In the genomic region with DNA sequence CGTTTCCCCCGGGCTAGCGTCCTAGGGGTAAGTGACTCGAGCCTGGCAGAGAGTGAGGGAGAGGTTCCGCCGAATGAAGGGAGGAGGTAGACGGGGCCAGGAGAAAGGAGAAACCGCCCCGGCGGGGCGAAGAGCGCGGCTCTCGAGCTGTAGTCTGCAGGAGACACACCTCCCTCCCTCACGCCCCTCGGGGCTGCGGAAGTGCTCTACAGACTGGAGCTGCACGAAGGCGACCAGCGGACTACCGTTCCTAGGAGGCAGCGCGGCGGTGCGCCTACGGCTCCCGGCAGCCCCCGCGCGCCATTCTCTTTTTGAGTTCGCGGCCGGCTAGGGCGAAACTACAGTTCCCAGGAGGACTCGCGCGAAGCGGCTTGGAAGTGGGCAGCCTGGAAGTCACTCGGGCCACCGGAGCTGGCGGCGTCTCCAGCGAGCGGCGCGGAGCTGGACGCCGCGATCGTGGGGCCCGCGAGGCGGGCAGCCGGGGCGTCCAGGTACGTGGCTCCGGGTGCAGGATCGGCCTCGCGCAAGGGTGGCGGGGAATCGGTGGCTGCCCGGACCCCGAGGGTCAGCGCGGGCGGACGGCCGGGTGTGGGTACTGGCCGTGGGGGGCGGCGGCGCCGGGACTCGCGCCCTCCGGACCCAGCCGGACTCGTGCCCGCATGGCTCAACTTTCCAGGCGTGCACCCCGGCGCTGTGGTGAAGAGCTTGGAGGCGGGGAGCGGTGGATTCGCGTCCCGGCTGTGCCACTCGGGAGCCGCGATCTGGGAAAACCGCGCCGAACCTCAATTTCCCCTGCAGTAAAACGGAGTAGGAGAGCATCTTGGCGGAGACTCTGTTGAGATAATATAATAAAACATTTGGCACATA, we compare ENCODE assay signal across 1 cellular context.
TF ChIP-seq lines count a peak whose summit lies in the region.

A gene with protein sequence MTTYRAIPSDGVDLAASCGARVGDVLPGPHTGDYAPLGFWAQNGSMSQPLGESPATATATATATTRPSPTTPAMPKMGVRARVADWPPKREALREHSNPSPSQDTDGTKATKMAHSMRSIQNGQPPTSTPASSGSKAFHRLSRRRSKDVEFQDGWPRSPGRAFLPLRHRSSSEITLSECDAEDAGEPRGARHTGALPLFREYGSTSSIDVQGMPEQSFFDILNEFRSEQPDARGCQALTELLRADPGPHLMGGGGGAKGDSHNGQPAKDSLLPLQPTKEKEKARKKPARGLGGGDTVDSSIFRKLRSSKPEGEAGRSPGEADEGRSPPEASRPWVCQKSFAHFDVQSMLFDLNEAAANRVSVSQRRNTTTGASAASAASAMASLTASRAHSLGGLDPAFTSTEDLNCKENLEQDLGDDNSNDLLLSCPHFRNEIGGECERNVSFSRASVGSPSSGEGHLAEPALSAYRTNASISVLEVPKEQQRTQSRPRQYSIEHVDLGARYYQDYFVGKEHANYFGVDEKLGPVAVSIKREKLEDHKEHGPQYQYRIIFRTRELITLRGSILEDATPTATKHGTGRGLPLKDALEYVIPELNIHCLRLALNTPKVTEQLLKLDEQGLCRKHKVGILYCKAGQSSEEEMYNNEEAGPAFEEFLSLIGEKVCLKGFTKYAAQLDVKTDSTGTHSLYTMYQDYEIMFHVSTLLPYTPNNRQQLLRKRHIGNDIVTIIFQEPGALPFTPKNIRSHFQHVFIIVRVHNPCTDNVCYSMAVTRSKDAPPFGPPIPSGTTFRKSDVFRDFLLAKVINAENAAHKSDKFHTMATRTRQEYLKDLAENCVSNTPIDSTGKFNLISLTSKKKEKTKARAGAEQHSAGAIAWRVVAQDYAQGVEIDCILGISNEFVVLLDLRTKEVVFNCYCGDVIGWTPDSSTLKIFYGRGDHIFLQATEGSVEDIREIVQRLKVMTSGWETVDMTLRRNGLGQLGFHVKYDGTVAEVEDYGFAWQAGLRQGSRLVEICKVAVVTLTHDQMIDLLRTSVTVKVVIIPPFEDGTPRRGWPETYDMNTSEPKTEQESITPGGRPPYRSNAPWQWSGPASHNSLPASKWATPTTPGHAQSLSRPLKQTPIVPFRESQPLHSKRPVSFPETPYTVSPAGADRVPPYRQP (N-terminal part only) (plus strand): TSS at position 341 of the 867 bp plus-strand sequence. CDS start 174,358 bp downstream, outside the sequence.

TF ChIP-seq in HepG2, 621 proteins besides CTCF, POLR2A, EP300 and RAD21 (continued from another document and continues in another):
- TF ChIP-seq, protein P1, sequence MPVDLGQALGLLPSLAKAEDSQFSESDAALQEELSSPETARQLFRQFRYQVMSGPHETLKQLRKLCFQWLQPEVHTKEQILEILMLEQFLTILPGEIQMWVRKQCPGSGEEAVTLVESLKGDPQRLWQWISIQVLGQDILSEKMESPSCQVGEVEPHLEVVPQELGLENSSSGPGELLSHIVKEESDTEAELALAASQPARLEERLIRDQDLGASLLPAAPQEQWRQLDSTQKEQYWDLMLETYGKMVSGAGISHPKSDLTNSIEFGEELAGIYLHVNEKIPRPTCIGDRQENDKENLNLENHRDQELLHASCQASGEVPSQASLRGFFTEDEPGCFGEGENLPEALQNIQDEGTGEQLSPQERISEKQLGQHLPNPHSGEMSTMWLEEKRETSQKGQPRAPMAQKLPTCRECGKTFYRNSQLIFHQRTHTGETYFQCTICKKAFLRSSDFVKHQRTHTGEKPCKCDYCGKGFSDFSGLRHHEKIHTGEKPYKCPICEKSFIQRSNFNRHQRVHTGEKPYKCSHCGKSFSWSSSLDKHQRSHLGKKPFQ (CRISPR knock-in tag; IDR thresholded peaks at IDR 0.05; ENCODE audit: insufficient replicate concordance): no peak
- TF ChIP-seq, protein P2, sequence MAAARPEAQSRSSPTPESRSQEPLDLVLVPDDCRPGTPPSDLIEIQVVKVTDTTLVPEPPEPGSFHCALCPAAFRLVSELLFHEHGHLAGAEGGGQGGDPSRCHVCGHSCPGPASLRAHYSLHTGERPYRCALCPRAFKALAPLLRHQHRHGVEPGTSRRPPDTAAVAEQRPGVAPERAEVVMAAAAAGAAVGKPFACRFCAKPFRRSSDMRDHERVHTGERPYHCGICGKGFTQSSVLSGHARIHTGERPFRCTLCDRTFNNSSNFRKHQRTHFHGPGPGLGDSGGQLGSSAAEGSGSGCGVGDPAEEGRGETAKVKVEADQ (CRISPR knock-in tag; IDR thresholded peaks at IDR 0.05; ENCODE audit: borderline replicate concordance): peak; percentile 40; the same call in 1 of the 2 replicates
- TF ChIP-seq, protein P3, sequence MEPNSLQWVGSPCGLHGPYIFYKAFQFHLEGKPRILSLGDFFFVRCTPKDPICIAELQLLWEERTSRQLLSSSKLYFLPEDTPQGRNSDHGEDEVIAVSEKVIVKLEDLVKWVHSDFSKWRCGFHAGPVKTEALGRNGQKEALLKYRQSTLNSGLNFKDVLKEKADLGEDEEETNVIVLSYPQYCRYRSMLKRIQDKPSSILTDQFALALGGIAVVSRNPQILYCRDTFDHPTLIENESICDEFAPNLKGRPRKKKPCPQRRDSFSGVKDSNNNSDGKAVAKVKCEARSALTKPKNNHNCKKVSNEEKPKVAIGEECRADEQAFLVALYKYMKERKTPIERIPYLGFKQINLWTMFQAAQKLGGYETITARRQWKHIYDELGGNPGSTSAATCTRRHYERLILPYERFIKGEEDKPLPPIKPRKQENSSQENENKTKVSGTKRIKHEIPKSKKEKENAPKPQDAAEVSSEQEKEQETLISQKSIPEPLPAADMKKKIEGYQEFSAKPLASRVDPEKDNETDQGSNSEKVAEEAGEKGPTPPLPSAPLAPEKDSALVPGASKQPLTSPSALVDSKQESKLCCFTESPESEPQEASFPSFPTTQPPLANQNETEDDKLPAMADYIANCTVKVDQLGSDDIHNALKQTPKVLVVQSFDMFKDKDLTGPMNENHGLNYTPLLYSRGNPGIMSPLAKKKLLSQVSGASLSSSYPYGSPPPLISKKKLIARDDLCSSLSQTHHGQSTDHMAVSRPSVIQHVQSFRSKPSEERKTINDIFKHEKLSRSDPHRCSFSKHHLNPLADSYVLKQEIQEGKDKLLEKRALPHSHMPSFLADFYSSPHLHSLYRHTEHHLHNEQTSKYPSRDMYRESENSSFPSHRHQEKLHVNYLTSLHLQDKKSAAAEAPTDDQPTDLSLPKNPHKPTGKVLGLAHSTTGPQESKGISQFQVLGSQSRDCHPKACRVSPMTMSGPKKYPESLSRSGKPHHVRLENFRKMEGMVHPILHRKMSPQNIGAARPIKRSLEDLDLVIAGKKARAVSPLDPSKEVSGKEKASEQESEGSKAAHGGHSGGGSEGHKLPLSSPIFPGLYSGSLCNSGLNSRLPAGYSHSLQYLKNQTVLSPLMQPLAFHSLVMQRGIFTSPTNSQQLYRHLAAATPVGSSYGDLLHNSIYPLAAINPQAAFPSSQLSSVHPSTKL (CRISPR knock-in tag; IDR thresholded peaks at IDR 0.05): peak; percentile 34; the same call in 1 of the 2 replicates
- TF ChIP-seq, protein P4, sequence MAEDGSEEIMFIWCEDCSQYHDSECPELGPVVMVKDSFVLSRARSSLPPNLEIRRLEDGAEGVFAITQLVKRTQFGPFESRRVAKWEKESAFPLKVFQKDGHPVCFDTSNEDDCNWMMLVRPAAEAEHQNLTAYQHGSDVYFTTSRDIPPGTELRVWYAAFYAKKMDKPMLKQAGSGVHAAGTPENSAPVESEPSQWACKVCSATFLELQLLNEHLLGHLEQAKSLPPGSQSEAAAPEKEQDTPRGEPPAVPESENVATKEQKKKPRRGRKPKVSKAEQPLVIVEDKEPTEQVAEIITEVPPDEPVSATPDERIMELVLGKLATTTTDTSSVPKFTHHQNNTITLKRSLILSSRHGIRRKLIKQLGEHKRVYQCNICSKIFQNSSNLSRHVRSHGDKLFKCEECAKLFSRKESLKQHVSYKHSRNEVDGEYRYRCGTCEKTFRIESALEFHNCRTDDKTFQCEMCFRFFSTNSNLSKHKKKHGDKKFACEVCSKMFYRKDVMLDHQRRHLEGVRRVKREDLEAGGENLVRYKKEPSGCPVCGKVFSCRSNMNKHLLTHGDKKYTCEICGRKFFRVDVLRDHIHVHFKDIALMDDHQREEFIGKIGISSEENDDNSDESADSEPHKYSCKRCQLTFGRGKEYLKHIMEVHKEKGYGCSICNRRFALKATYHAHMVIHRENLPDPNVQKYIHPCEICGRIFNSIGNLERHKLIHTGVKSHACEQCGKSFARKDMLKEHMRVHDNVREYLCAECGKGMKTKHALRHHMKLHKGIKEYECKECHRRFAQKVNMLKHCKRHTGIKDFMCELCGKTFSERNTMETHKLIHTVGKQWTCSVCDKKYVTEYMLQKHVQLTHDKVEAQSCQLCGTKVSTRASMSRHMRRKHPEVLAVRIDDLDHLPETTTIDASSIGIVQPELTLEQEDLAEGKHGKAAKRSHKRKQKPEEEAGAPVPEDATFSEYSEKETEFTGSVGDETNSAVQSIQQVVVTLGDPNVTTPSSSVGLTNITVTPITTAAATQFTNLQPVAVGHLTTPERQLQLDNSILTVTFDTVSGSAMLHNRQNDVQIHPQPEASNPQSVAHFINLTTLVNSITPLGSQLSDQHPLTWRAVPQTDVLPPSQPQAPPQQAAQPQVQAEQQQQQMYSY (CRISPR knock-in tag; IDR thresholded peaks at IDR 0.05): 0 out of 2 replicates have a peak, but pooled peaks have one; percentile 34
- TF ChIP-seq, protein P5, sequence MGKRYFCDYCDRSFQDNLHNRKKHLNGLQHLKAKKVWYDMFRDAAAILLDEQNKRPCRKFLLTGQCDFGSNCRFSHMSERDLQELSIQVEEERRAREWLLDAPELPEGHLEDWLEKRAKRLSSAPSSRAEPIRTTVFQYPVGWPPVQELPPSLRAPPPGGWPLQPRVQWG (CRISPR knock-in tag; IDR thresholded peaks at IDR 0.05; ENCODE audit: borderline replicate concordance, low read depth): no peak
- TF ChIP-seq BORCS8-MEF2B (CRISPR knock-in tag; IDR thresholded peaks at IDR 0.05) (peak; percentile 68; the same call in 1 of the 2 replicates), SAFB2 (CRISPR knock-in tag; IDR thresholded peaks at IDR 0.05; ENCODE audit: borderline replicate concordance, low read depth) (peak; percentile 20; the same call in 1 of the 2 replicates), SPEN (CRISPR knock-in tag; IDR thresholded peaks at IDR 0.05; ENCODE audit: low read depth) (peak; percentile 43; the same call in 1 of the 2 replicates), RBFOX2 (IDR thresholded peaks at IDR 0.05; ENCODE audit: low read depth, low read length) (peak; percentile 85), KAT7 (CRISPR knock-in tag; IDR thresholded peaks at IDR 0.05; ENCODE audit: borderline replicate concordance) (no peak), NR2F1 (CRISPR knock-in tag; IDR thresholded peaks at IDR 0.05) (no peak), NRL (CRISPR knock-in tag; IDR thresholded peaks at IDR 0.05; ENCODE audit: borderline replicate concordance) (no peak), TGIF2 (CRISPR knock-in tag; IDR thresholded peaks at IDR 0.05) (0 out of 2 replicates have a peak, but pooled peaks have one; percentile 17), RARA (CRISPR knock-in tag; IDR thresholded peaks at IDR 0.05) (0 out of 2 replicates have a peak, but pooled peaks have one; percentile 4), ATF7-NPFF (CRISPR knock-in tag; IDR thresholded peaks at IDR 0.05; ENCODE audit: low read depth) (0 out of 2 replicates have a peak, but pooled peaks have one; percentile 25), GABPB1 (CRISPR knock-in tag; IDR thresholded peaks at IDR 0.05) (peak; percentile 93)
- TF ChIP-seq, protein P6, sequence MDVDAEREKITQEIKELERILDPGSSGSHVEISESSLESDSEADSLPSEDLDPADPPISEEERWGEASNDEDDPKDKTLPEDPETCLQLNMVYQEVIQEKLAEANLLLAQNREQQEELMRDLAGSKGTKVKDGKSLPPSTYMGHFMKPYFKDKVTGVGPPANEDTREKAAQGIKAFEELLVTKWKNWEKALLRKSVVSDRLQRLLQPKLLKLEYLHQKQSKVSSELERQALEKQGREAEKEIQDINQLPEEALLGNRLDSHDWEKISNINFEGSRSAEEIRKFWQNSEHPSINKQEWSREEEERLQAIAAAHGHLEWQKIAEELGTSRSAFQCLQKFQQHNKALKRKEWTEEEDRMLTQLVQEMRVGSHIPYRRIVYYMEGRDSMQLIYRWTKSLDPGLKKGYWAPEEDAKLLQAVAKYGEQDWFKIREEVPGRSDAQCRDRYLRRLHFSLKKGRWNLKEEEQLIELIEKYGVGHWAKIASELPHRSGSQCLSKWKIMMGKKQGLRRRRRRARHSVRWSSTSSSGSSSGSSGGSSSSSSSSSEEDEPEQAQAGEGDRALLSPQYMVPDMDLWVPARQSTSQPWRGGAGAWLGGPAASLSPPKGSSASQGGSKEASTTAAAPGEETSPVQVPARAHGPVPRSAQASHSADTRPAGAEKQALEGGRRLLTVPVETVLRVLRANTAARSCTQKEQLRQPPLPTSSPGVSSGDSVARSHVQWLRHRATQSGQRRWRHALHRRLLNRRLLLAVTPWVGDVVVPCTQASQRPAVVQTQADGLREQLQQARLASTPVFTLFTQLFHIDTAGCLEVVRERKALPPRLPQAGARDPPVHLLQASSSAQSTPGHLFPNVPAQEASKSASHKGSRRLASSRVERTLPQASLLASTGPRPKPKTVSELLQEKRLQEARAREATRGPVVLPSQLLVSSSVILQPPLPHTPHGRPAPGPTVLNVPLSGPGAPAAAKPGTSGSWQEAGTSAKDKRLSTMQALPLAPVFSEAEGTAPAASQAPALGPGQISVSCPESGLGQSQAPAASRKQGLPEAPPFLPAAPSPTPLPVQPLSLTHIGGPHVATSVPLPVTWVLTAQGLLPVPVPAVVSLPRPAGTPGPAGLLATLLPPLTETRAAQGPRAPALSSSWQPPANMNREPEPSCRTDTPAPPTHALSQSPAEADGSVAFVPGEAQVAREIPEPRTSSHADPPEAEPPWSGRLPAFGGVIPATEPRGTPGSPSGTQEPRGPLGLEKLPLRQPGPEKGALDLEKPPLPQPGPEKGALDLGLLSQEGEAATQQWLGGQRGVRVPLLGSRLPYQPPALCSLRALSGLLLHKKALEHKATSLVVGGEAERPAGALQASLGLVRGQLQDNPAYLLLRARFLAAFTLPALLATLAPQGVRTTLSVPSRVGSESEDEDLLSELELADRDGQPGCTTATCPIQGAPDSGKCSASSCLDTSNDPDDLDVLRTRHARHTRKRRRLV (CRISPR knock-in tag; IDR thresholded peaks at IDR 0.05): no peak; the same call in 1 of the 2 replicates
- TF ChIP-seq, protein P7, sequence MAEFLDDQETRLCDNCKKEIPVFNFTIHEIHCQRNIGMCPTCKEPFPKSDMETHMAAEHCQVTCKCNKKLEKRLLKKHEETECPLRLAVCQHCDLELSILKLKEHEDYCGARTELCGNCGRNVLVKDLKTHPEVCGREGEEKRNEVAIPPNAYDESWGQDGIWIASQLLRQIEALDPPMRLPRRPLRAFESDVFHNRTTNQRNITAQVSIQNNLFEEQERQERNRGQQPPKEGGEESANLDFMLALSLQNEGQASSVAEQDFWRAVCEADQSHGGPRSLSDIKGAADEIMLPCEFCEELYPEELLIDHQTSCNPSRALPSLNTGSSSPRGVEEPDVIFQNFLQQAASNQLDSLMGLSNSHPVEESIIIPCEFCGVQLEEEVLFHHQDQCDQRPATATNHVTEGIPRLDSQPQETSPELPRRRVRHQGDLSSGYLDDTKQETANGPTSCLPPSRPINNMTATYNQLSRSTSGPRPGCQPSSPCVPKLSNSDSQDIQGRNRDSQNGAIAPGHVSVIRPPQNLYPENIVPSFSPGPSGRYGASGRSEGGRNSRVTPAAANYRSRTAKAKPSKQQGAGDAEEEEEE (CRISPR knock-in tag; IDR thresholded peaks at IDR 0.05; ENCODE audit: borderline replicate concordance): no peak; the same call in 1 of the 2 replicates
- TF ChIP-seq, protein P8, sequence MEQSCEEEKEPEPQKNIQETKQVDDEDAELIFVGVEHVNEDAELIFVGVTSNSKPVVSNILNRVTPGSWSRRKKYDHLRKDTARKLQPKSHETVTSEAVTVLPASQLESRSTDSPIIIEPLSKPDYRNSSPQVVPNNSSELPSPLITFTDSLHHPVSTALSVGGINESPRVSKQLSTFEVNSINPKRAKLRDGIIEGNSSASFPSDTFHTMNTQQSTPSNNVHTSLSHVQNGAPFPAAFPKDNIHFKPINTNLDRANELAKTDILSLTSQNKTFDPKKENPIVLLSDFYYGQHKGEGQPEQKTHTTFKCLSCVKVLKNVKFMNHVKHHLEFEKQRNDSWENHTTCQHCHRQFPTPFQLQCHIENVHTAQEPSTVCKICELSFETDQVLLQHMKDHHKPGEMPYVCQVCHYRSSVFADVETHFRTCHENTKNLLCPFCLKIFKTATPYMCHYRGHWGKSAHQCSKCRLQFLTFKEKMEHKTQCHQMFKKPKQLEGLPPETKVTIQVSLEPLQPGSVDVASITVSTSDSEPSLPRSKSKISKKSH (CRISPR knock-in tag; IDR thresholded peaks at IDR 0.05; ENCODE audit: borderline replicate concordance): 0 out of 2 replicates have a peak, but pooled peaks have one; percentile 33
